8 cellular contexts compared by ENCODE assay signal in genomic region chr13:80340643-80341097, GRCh38. TPM values are rescaled to one million over a fixed set of nuclear protein-coding genes. Genes with fewer than 3 reads are reported as not detected.
DNase-seq lines count a peak whose midpoint lies in the region; ATAC-seq, FAIRE-seq and TF ChIP-seq lines count a peak whose summit lies in the region.

No MANE protein-coding gene starts in this region.

- H3K4me1 ChIP-seq in PC-9 (replicated peaks; ENCODE audit: insufficient read depth), result peaks cover 10% of the 10 kb centered on the region
- H3K4me1 ChIP-seq in endothelial cell of umbilical vein (ENCODE audit: control insufficient read depth, extremely low read depth, insufficient read depth, low read length), result peaks cover 34% of the 10 kb centered on the region
- H3K4me1 ChIP-seq in neuronal stem cell (ENCODE audit: control insufficient read depth in 2 of 2, insufficient read depth in 1 of 2, low read depth in 1 of 2, low read length in 2 of 2), result peaks cover 10 to 18% of the 10 kb centered on the region in 2 donors

- H3K14ac ChIP-seq in neuronal stem cell (ENCODE audit: low read length), result peak overlapping the region; percentile 83

- DNase-seq in A172 (ENCODE audit: low spot score) (peak; percentile 10), GM12865 (ENCODE audit: low read depth) (peak; percentile 29), PC-9 (peak in 1 of 2 experiments; percentile 39), endothelial cell of umbilical vein (ENCODE audit: low read depth, low spot score) (peak; percentile 66), neuronal stem cell (ENCODE audit: low spot score) (no peak), amniotic stem cell (lab: John Stamatoyannopoulos, UW) (no peak), GM19240 (ENCODE audit: insufficient read length, low spot score) (no peak)

- H3K9ac ChIP-seq in endothelial cell of umbilical vein (replicated peaks; ENCODE audit: extremely low read depth, insufficient read depth, low read length), result peak overlapping the region; percentile 100
- H3K9ac ChIP-seq in neuronal stem cell (ENCODE audit: low read depth, low read length, poor library complexity), result peak overlapping the region; percentile 99

- no peaks in the 10 kb centered on the region for H3K9me3 ChIP-seq in PC-9 (ENCODE audit: insufficient read depth, low read depth)
- H3K9me3 ChIP-seq in endothelial cell of umbilical vein (replicated peaks; ENCODE audit: control insufficient read depth, insufficient read depth, low read length), result no peaks in the 10 kb centered on the region
- H3K9me3 ChIP-seq in neuronal stem cell (replicated peaks in 1 of 2; ENCODE audit: control insufficient read depth in 2 of 2, insufficient read depth in 1 of 2, low read depth in 1 of 2, low read length in 2 of 2), result no peaks in the 10 kb centered on the region

- H3K79me1 ChIP-seq in neuronal stem cell (ENCODE audit: low read depth, low read length), result no peaks in the 10 kb centered on the region

- H4K8ac ChIP-seq in neuronal stem cell (ENCODE audit: low read depth, low read length), result no peak overlapping the region

- H2AFZ ChIP-seq in PC-9 (peak overlapping the region; percentile 87), endothelial cell of umbilical vein (ENCODE audit: low read depth, low read length) (no peak overlapping the region), neuronal stem cell (ENCODE audit: low read length) (no peak overlapping the region)

- H2BK15ac ChIP-seq in neuronal stem cell (ENCODE audit: low read length), result peak overlapping the region; percentile 72

- FAIRE-seq in endothelial cell of umbilical vein (lab: Jason Lieb, UNC), result peak; percentile 61

- WGBS in neuronal stem cell (ENCODE audit: extremely low coverage in 2 of 2, insufficient read length in 2 of 2, insufficient replicate concordance in 1 of 2), 2 donors, result no CpG with 5 or more reads among the region's 44 CpGs

- H2BK5ac ChIP-seq in neuronal stem cell (ENCODE audit: low read length), result peak overlapping the region; percentile 97

- H3K79me2 ChIP-seq in PC-9 (ENCODE audit: low read depth) (peaks cover 49% of the 10 kb centered on the region), endothelial cell of umbilical vein (ENCODE audit: control insufficient read depth, insufficient read depth, low read length) (peaks cover 51% of the 10 kb centered on the region)

- H3K4me3 ChIP-seq in GM12865 (ENCODE audit: low read depth, low read length), result peak overlapping the region; percentile 64
- H3K4me3 ChIP-seq in PC-9, result peak overlapping the region; percentile 94
- peak overlapping the region; percentile 75 to 98 (median 98) for H3K4me3 ChIP-seq in endothelial cell of umbilical vein (replicated peaks in 1 of 3; ENCODE audit: insufficient read depth in 1 of 3, low read depth in 1 of 3, low read length in 3 of 3)
- peak overlapping the region; percentile 63 to 97 for H3K4me3 ChIP-seq in neuronal stem cell (ENCODE audit: low read length in 2 of 2)

- ATAC-seq in HG02973 (IDR thresholded peaks at IDR 0.05; ENCODE audit: unreplicated experiment), result peak; percentile 19

- dilution Hi-C loops in endothelial cell of umbilical vein (cut with MboI; ENCODE audit: extremely low pct_ligation_motif_present, low sequenced_read_pairs), result loop anchor here (25.0 kb wide), 1 partner anchor 303 kb away; no protein-coding TSS in a partner anchor

- no peak for TF ChIP-seq CTCF in GM12865 (IDR thresholded peaks at IDR 0.05; ENCODE audit: insufficient read depth, low read depth, low read length, missing control alignments)
- TF ChIP-seq CTCF in PC-9 (conservative IDR thresholded peaks at IDR 0.05), result no peak
- TF ChIP-seq CTCF in endothelial cell of umbilical vein (IDR thresholded peaks at IDR 0.05; ENCODE audit: extremely low read depth in 1 of 2, insufficient read depth in 1 of 2, low read depth in 1 of 2, low read length in 2 of 2), result no peak

- POLR2A ChIA-PET in PC-9 (lab: Charles Lee; ENCODE audit: unreplicated experiment), result interaction anchor here (0.5 to 1.0 kb wide), 10 partner anchors 137 to 938 kb away, joined by 3 to 10 read pairs (median 6); no protein-coding TSS in a partner anchor
- POLR2A ChIA-PET in endothelial cell of umbilical vein (lab: Charles Lee), result interaction anchor here (0.7 to 1.5 kb wide), 11 partner anchors 19 to 617 kb away, joined by 3 to 27 read pairs (median 4); no protein-coding TSS in a partner anchor

- no peaks in the 10 kb centered on the region for H3K9me2 ChIP-seq in PC-9 (ENCODE audit: insufficient read depth)

- H3K4me2 ChIP-seq in PC-9, result peak overlapping the region; percentile 91
- peak overlapping the region; percentile 60 for H3K4me2 ChIP-seq in endothelial cell of umbilical vein (ENCODE audit: insufficient read depth, low read length)
- no peak overlapping the region for H3K4me2 ChIP-seq in neuronal stem cell (ENCODE audit: insufficient read depth, low read length, poor library complexity, severe bottlenecking)

- peak overlapping the region; percentile 77 for H4K91ac ChIP-seq in neuronal stem cell (ENCODE audit: low read depth, low read length, poor library complexity)

- H3K27ac ChIP-seq in PC-9 (peak overlapping the region; percentile 72), endothelial cell of umbilical vein (ENCODE audit: insufficient read depth, low read depth, low read length) (peak overlapping the region; percentile 97), neuronal stem cell (replicated peaks; ENCODE audit: low read length) (peak overlapping the region; percentile 100)

- H3K36me3 ChIP-seq in PC-9 (ENCODE audit: low read depth) (peaks cover 9% of the 10 kb centered on the region; the same call in 1 of the 2 replicates), endothelial cell of umbilical vein (ENCODE audit: control insufficient read depth in 2 of 2, extremely low read depth in 1 of 2, insufficient read depth in 2 of 2, low read length in 2 of 2) (peaks cover 6 to 9% of the 10 kb centered on the region in 2 experiments), neuronal stem cell (replicated peaks in 1 of 2; ENCODE audit: control insufficient read depth in 2 of 2, insufficient read depth in 2 of 2, low read length in 2 of 2) (peaks cover 10 to 41% of the 10 kb centered on the region in 2 donors)

- intact Hi-C loops in PC-9 (cut with micrococcal nuclease; ENCODE audit: unreplicated experiment) (loop anchor here (1.0 to 10.0 kb wide), 9 partner anchors 100 to 938 kb away; no protein-coding TSS in a partner anchor), endothelial cell of umbilical vein (cut with micrococcal nuclease) (loop anchor here (1.0 to 5.0 kb wide), 16 partner anchors 20 to 793 kb away; no protein-coding TSS in a partner anchor)

- TF ChIP-seq POLR2A in endothelial cell of umbilical vein (IDR thresholded peaks at IDR 0.05; ENCODE audit: low read depth, low read length), result no peak

- H3K18ac ChIP-seq in neuronal stem cell (ENCODE audit: low read length), result peak overlapping the region; percentile 99

- H2BK120ac ChIP-seq in neuronal stem cell (ENCODE audit: low read depth, low read length), result peak overlapping the region; percentile 98

- CTCF ChIA-PET in PC-9 (lab: Charles Lee) (interaction anchor here (0.6 to 1.3 kb wide), 2 partner anchors 404 to 430 kb away, joined by 3 to 4 read pairs; no protein-coding TSS in a partner anchor), endothelial cell of umbilical vein (lab: Charles Lee) (interaction anchor here (0.6 to 4.9 kb wide), 31 partner anchors 11 to 917 kb away, joined by 3 to 120 read pairs (median 5); no protein-coding TSS in a partner anchor)

- no peak overlapping the region for H2BK12ac ChIP-seq in neuronal stem cell (ENCODE audit: low read length)

- no TSS peak for BruUV-seq in PC-9 (replicated peaks; lab: Mats Ljungman, UMichigan)
- BruUV-seq in endothelial cell of umbilical vein (replicated peaks; lab: Mats Ljungman, UMichigan), result TSS peak; percentile 63

- H3K27me3 ChIP-seq in PC-9 (ENCODE audit: insufficient read depth, low read depth) (no peaks in the 10 kb centered on the region), endothelial cell of umbilical vein (ENCODE audit: control insufficient read depth in 2 of 2, insufficient read depth in 2 of 2, low read length in 2 of 2) (no peaks in the 10 kb centered on the region), neuronal stem cell (ENCODE audit: control insufficient read depth in 3 of 3, insufficient read depth in 3 of 3, low read depth in 1 of 3, low read length in 3 of 3) (no peaks in the 10 kb centered on the region)

- no peaks in the 10 kb centered on the region; the same call in 1 of the 2 replicates for H3F3A ChIP-seq in PC-9 (ENCODE audit: insufficient read depth, low read depth)

- peaks cover 20% of the 10 kb centered on the region for H4K20me1 ChIP-seq in PC-9 (ENCODE audit: insufficient read depth)
- no peaks in the 10 kb centered on the region for H4K20me1 ChIP-seq in endothelial cell of umbilical vein (replicated peaks; ENCODE audit: control insufficient read depth, extremely low read depth, insufficient read depth, low read length)

- H2AK5ac ChIP-seq in neuronal stem cell (ENCODE audit: low read depth, low read length), result peak overlapping the region; percentile 82

- no peaks in the 10 kb centered on the region for H3K9me1 ChIP-seq in endothelial cell of umbilical vein (replicated peaks; ENCODE audit: control insufficient read depth, extremely low read depth, insufficient read depth, low read length)

- no peak overlapping the region for H3K4ac ChIP-seq in neuronal stem cell (ENCODE audit: low read length)

- peak overlapping the region; percentile 98 for H3K23ac ChIP-seq in neuronal stem cell (ENCODE audit: low read depth, low read length, poor library complexity)

TF ChIP-seq in endothelial cell of umbilical vein, 7 proteins besides CTCF, POLR2A, EP300 and RAD21 (continues in another document):
- TF ChIP-seq GATA2 (IDR thresholded peaks at IDR 0.05; ENCODE audit: insufficient read depth, insufficient read length, low read depth, low read length) (no peak), FOS (IDR thresholded peaks at IDR 0.05; ENCODE audit: borderline replicate concordance, insufficient read depth, low read length) (no peak), JUN (IDR thresholded peaks at IDR 0.05; ENCODE audit: borderline replicate concordance, insufficient read depth, insufficient read length, low read depth) (no peak), EZH2 (IDR thresholded peaks at IDR 0.05; ENCODE audit: borderline replicate concordance, low read depth, low read length, severe bottlenecking) (no peak)

RNA-seq across cellular contexts. Expression of gene SPRY2, which starts 0.3 kb away (rescaled TPM):
- 2.6 and 3.3 TPM in 2 replicates for total RNA-seq in A172 (2014; rRNA removed; shearing (Covaris generic))
- total RNA-seq in PC-9 (2021), result 13.4 and 15.8 TPM in 2 replicates
- 26.2 and 27.9 TPM in 2 replicates for total RNA-seq in endothelial cell of umbilical vein
- polyA plus RNA-seq in endothelial cell of umbilical vein, result 52.3 and 65.0 TPM in 2 replicates
- 49.4 and 58.1 TPM in 2 replicates for polyA plus RNA-seq in endothelial cell of umbilical vein (2011; cell fraction: cytosol; rRNA removed)
- 48.5 and 49.4 TPM in 2 replicates for polyA plus RNA-seq in endothelial cell of umbilical vein (2011; cell fraction: nucleus; rRNA removed)
- 20.2 and 27.1 TPM in 2 replicates for polyA plus RNA-seq in endothelial cell of umbilical vein (2012)
- polyA minus RNA-seq in endothelial cell of umbilical vein, result 61.5 and 68.5 TPM in 2 replicates
- 2.9 TPM for polyA minus RNA-seq in endothelial cell of umbilical vein (2011; cell fraction: cytosol; rRNA and poly(A)+ RNA removed)
- 34.4 and 35.8 TPM in 2 replicates for polyA minus RNA-seq in endothelial cell of umbilical vein (2011; cell fraction: nucleus; rRNA and poly(A)+ RNA removed)
- 98.8 TPM for polyA plus RNA-seq in neuronal stem cell (2013, experiment 1 of 2)
- polyA plus RNA-seq in neuronal stem cell (2013, experiment 2 of 2), result 98.5 TPM

Comparison
In these comparisons a context has a peak if more than half of its experiments do, and no peak if none do; other contexts are left out.
1. DNase-seq: peak in A172 (single experiment), GM12865 (single experiment) and endothelial cell of umbilical vein (single experiment); none in neuronal stem cell (single experiment), amniotic stem cell (single experiment) and GM19240 (single experiment).
2. Peak in every context shown above with its lines, with median percentiles within 50 percentile points of each other: H3K4me3 ChIP-seq and H3K27ac ChIP-seq.